9 cellular contexts compared by ENCODE assay signal in genomic region chr16:81730090-81731051, GRCh38. TPM values are rescaled to one million over a fixed set of nuclear protein-coding genes. Genes with fewer than 3 reads are reported as not detected.
DNase-seq lines count a peak whose midpoint lies in the region; ATAC-seq and TF ChIP-seq lines count a peak whose summit lies in the region.
"Had no signal": no experiment of that assay in that cellular context is flagged by ENCODE, and none has a peak within 500 bp of the region (broad histone marks: within the 10 kb centered on the region; RNA-seq: fewer than 3 reads in every experiment).

No MANE protein-coding gene starts in this region.

- DNase-seq in DMS 273 (lab: John Stamatoyannopoulos, UW; ENCODE audit: unreplicated experiment): peak; percentile 97
- DNase-seq in Karpas-422: peak; percentile 72
- DNase-seq in SJCRH30: peak; percentile 90
- DNase-seq in activated naive CD8-positive, alpha-beta T cell treated with anti-CD3 and anti-CD28 coated beads, Interleukin-2, amount 50 U/mL, for 16 hours (ENCODE audit: low read depth, low spot score): peak; percentile 6
- DNase-seq in heart left ventricle: peak; percentile 89 to 94 (median 89)
- DNase-seq in upper lobe of right lung: peak; percentile 92

- intact Hi-C loops in heart left ventricle (cut with DNase I) (loop anchor here in 7 of 10 donors (5.0 to 10.0 kb wide), 4 partner anchors 526 to 726 kb away; partner anchors contain the start of genes ATMIN (in 4 of the 7), CENPN (in 4 of the 7) and CMC2 (in 4 of the 7)), upper lobe of right lung (cut with DNase I) (loop anchor here (10.0 kb wide), 1 partner anchor 696 kb away; the partner anchor contains the start of gene ATMIN)

- H3K36me3 ChIP-seq in Karpas-422 (ENCODE audit: insufficient read depth, low read length): no peaks in the 10 kb centered on the region
- H3K36me3 ChIP-seq in SJCRH30: no peaks in the 10 kb centered on the region
- H3K36me3 ChIP-seq in heart left ventricle: no peaks in the 10 kb centered on the region
- H3K36me3 ChIP-seq in parathyroid adenoma (ENCODE audit: control insufficient read depth, insufficient read depth, low read length): no peaks in the 10 kb centered on the region
- no peaks in the 10 kb centered on the region for H3K36me3 ChIP-seq in upper lobe of right lung

- 13 to 24% (median 16%) methylated on average over 25 to 47 of the region's 47 CpGs for WGBS in heart left ventricle, 4 donors

- H3K79me2 ChIP-seq in Karpas-422 (ENCODE audit: low read length): no peaks in the 10 kb centered on the region
- H3K79me2 ChIP-seq in parathyroid adenoma: no peaks in the 10 kb centered on the region

- no peak overlapping the region for H3K27ac ChIP-seq in Karpas-422 (ENCODE audit: low read length)
- H3K27ac ChIP-seq in SJCRH30: peak overlapping the region; percentile 31; the same call in 1 of the 2 replicates
- peak overlapping the region in 10 of 12 donors; percentile 24 to 76 (median 62) for H3K27ac ChIP-seq in heart left ventricle
- H3K27ac ChIP-seq in parathyroid adenoma: peak overlapping the region; percentile 16
- peak overlapping the region; percentile 56 for H3K27ac ChIP-seq in upper lobe of right lung
- H3K27ac ChIP-seq: epithelial cell of prostate had no signal

- TF ChIP-seq CTCF in heart left ventricle (IDR thresholded peaks at IDR 0.05) (peak; percentile 23 to 74 (median 54)), parathyroid adenoma (IDR thresholded peaks at IDR 0.05) (peak; percentile 64), upper lobe of right lung (IDR thresholded peaks at IDR 0.05) (peak; percentile 62)

- no peaks in the 10 kb centered on the region for H3K9me3 ChIP-seq in Karpas-422 (ENCODE audit: low read length)
- no peaks in the 10 kb centered on the region for H3K9me3 ChIP-seq in SJCRH30 (replicated peaks)
- no peaks in the 10 kb centered on the region for H3K9me3 ChIP-seq in heart left ventricle
- no peaks in the 10 kb centered on the region for H3K9me3 ChIP-seq in parathyroid adenoma (ENCODE audit: control insufficient read depth, low read length)
- H3K9me3 ChIP-seq in upper lobe of right lung: no peaks in the 10 kb centered on the region

- H3K27me3 ChIP-seq in Karpas-422 (ENCODE audit: low read length) (no peaks in the 10 kb centered on the region), SJCRH30 (no peaks in the 10 kb centered on the region), heart left ventricle (no peaks in the 10 kb centered on the region), parathyroid adenoma (ENCODE audit: control insufficient read depth, insufficient read depth, low read length) (no peaks in the 10 kb centered on the region), upper lobe of right lung (no peaks in the 10 kb centered on the region)

- peak in 1 of 2 donors; percentile 27 for TF ChIP-seq POLR2A in heart left ventricle (IDR thresholded peaks at IDR 0.05)

- H3K4me1 ChIP-seq in Karpas-422 (ENCODE audit: low read length) (peaks cover 18% of the 10 kb centered on the region), SJCRH30 (no peaks in the 10 kb centered on the region), heart left ventricle (peaks cover 0 to 16% (median 10%) of the 10 kb centered on the region in 12 donors), parathyroid adenoma (no peaks in the 10 kb centered on the region), upper lobe of right lung (peaks cover 12% of the 10 kb centered on the region)

- peak overlapping the region; percentile 74 for H3K4me2 ChIP-seq in Karpas-422 (ENCODE audit: low read depth, low read length, poor library complexity, severe bottlenecking)
- peak overlapping the region; percentile 54 for H3K4me2 ChIP-seq in parathyroid adenoma (ENCODE audit: low read length)

- H3K9ac ChIP-seq in Karpas-422 (ENCODE audit: low read length) (peak overlapping the region; percentile 25), parathyroid adenoma (no peak overlapping the region)

- H2AFZ ChIP-seq in Karpas-422 (ENCODE audit: low read length): peak overlapping the region; percentile 25
- H2AFZ ChIP-seq in parathyroid adenoma: peak overlapping the region; percentile 86

- H3K4me3 ChIP-seq in Karpas-422 (ENCODE audit: low read length) (peak overlapping the region; percentile 55; the same call in 1 of the 2 replicates), SJCRH30 (peak overlapping the region; percentile 57), heart left ventricle (peak overlapping the region in 11 of 12 donors; percentile 2 to 54 (median 44)), parathyroid adenoma (ENCODE audit: low read depth, low read length) (peak overlapping the region; percentile 19), upper lobe of right lung (peak overlapping the region; percentile 37)

- H3K9me2 ChIP-seq in Karpas-422 (replicated peaks; ENCODE audit: insufficient read depth, low read length): no peaks in the 10 kb centered on the region

- no peaks in the 10 kb centered on the region for H4K20me1 ChIP-seq in Karpas-422 (ENCODE audit: insufficient read depth, low read depth, low read length)

- ATAC-seq in GM21529 (IDR thresholded peaks at IDR 0.05; ENCODE audit: unreplicated experiment) (peak; percentile 80), heart left ventricle (peak; percentile 90 to 97 (median 96)), upper lobe of right lung (peak; percentile 95)

RNA-seq across cellular contexts. Expression of gene PLCG2, which starts 48.7 kb away (rescaled TPM):
- 574 and 580 TPM in 2 replicates for total RNA-seq in Karpas-422 (2014; rRNA removed; shearing (Covaris generic); ENCODE audit: low replicate concordance)
- total RNA-seq in SJCRH30 (2014; rRNA removed; shearing (Covaris generic)): 0.45 and 0.68 TPM in 2 replicates
- 10 to 100 TPM in 2 of 9 donors, 1 to 10 TPM in 7; 3.7 to 35.4 (median 6.0) TPM for total RNA-seq in heart left ventricle
- polyA plus RNA-seq in heart left ventricle: 1 to 10 TPM; 2.0 to 2.5 TPM
- total RNA-seq in upper lobe of right lung: 47.6 TPM

Comparison
In these comparisons a context has a peak if more than half of its experiments do, and no peak if none do; other contexts are left out.
1. DNase-seq: peak in every context shown above with its lines; median percentile 97 in DMS 273; 92 in upper lobe of right lung; 90 in SJCRH30; 89 in heart left ventricle; 72 in Karpas-422; 6 in activated naive CD8-positive, alpha-beta T cell treated with anti-CD3 and anti-CD28 coated beads, Interleukin-2, amount 50 U/mL, for 16 hours.
2. RNA of gene PLCG2, which starts 48.7 kb away (total RNA-seq): 574 to 580 TPM in Karpas-422; 47.6 TPM in upper lobe of right lung (single experiment), 3.7 to 35.4 TPM in heart left ventricle and 0.45 to 0.68 TPM in SJCRH30; every median in the first group is over 10 times any median in the second.
3. Peak in every context shown above with its lines, with median percentiles within 50 percentile points of each other: ATAC-seq, H3K4me3 ChIP-seq and CTCF ChIP-seq.